Comparison of ENCODE assay signal across 8 cellular contexts in genomic region chr1:205505791-205506190, GRCh38. TPM values are rescaled to one million over a fixed set of nuclear protein-coding genes. Genes with fewer than 3 reads are reported as not detected.
DNase-seq lines count a peak whose midpoint lies in the region; ATAC-seq and TF ChIP-seq lines count a peak whose summit lies in the region.

No MANE protein-coding gene starts in this region.

- POLR2A ChIA-PET in RWPE1 (lab: Yijun Ruan, JAX; ENCODE audit: low non-redundant PET) = no interaction called here

- peak overlapping the region; percentile 84 for H3K27ac ChIP-seq in C4-2B
- peak overlapping the region; percentile 86 for H3K27ac ChIP-seq in RWPE1

- ATAC-seq in omental fat pad (ENCODE audit: low FRiP score) (peak; percentile 63), HG03521 (IDR thresholded peaks at IDR 0.05; ENCODE audit: unreplicated experiment) (no peak), GM18520 (IDR thresholded peaks at IDR 0.05; ENCODE audit: unreplicated experiment) (no peak), HG03457 (IDR thresholded peaks at IDR 0.05; ENCODE audit: unreplicated experiment) (no peak)

- TF ChIP-seq CTCF in C4-2B (conservative IDR thresholded peaks at IDR 0.05) (no peak), RWPE1 (conservative IDR thresholded peaks at IDR 0.05; ENCODE audit: low read depth) (no peak), omental fat pad (IDR thresholded peaks at IDR 0.05) (no peak)

- intact Hi-C loops in cardiac septum (cut with DNase I) = no loop called here

- CTCF ChIA-PET in RWPE1 (lab: Yijun Ruan, JAX) = interaction anchor here (0.6 to 2.0 kb wide), 4 partner anchors 18 to 86 kb away, joined by 3 to 11 read pairs (median 6); no protein-coding TSS in a partner anchor

- DNase-seq in RWPE1 (ENCODE audit: low spot score) (peak; percentile 87), cardiac septum (ENCODE audit: low spot score) (peak; percentile 92), omental fat pad (ENCODE audit: low spot score) (no peak)
- DNase-seq in activated T-cell treated with anti-CD3 and anti-CD28 coated beads, Interleukin-2, amount 50 U/mL, for 48 hours = no peak

RNA-seq across cellular contexts. Expression of gene CDK18, which starts 1.3 kb away (rescaled TPM):
- total RNA-seq in cardiac septum (195 TPM), omental fat pad (1 to 10 TPM; 2.8 to 9.0 (median 5.3) TPM)

RNA-seq across cellular contexts. Expression of gene BLACAT1, which starts 49.9 kb away (rescaled TPM):
- total RNA-seq in cardiac septum (not detected), omental fat pad (under 1 TPM in 2 of 4 donors, not detected in 2; 0.36 to 0.65 TPM)

Comparison
In these comparisons a context has a peak if more than half of its experiments do, and no peak if none do; other contexts are left out.
1. DNase-seq: peak in RWPE1 (single experiment) and cardiac septum (single experiment); none in omental fat pad (single experiment) and activated T-cell treated with anti-CD3 and anti-CD28 coated beads, Interleukin-2, amount 50 U/mL, for 48 hours (0 of 2).
2. RNA of gene CDK18, which starts 1.3 kb away (total RNA-seq): 195 TPM in cardiac septum (single experiment); 2.8 to 9.0 TPM in omental fat pad; every median in the first group is over 10 times any median in the second.